In the genomic region with DNA sequence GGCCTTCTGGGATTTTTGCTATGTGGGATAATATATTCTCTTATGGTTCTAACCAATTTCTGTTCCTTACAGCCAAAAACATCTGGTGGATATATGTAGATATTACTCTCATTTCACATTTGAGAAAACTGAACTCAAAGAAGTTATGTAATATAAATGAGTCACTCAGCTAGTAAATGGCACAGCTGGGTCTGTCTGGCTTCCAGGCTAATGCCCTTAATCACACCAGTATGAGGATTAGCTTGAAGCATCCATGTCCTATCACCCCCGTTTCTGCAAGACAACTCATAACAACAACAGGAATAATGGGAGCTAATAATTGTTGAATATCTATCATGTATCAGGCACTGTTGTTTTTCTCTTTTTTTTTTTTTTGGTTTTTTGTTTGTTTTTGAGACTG, we compare ENCODE assay signal across 17 cellular contexts. TPM values are rescaled to one million over a fixed set of nuclear protein-coding genes. Genes with fewer than 3 reads are reported as not detected.
DNase-seq lines count a peak whose midpoint lies in the region; ATAC-seq, FAIRE-seq and TF ChIP-seq lines count a peak whose summit lies in the region.
"Had no signal": no experiment of that assay in that cellular context is flagged by ENCODE, and none has a peak within 500 bp of the region (broad histone marks: within the 10 kb centered on the region; RNA-seq: fewer than 3 reads in every experiment).

No MANE protein-coding gene starts in this region.

- no peak overlapping the region for H3K4me3 ChIP-seq in A549
- H3K4me3 ChIP-seq in H7 (ENCODE audit: insufficient read depth, low read depth, low read length): no peak overlapping the region
- H3K4me3 ChIP-seq in neural progenitor cell: no peak overlapping the region
- H3K4me3 ChIP-seq: body of pancreas, pancreas, thoracic aorta had no signal

- H3K36me3 ChIP-seq in H7 (replicated peaks; ENCODE audit: control insufficient read depth, insufficient read depth, low read length): no peaks in the 10 kb centered on the region
- H3K36me3 ChIP-seq in neural progenitor cell: no peaks in the 10 kb centered on the region
- H3K36me3 ChIP-seq: pancreas, thoracic aorta had no signal

- no peak for DNase-seq in A549 (ENCODE audit: low read depth in 1 of 2, low spot score in 1 of 2)
- DNase-seq in H7: peak; percentile 5
- DNase-seq in RPMI7951 (ENCODE audit: low read depth): peak; percentile 51
- DNase-seq in fibroblast of gingiva (ENCODE audit: low read depth): peak; percentile 52
- DNase-seq in LoVo (ENCODE audit: low spot score): no peak
- DNase-seq in activated effector memory CD4-positive, alpha-beta T cell treated with anti-CD3 and anti-CD28 coated beads, Interleukin-2, amount 50 U/mL, for 16 hours: no peak
- DNase-seq in neural progenitor cell (ENCODE audit: low spot score): no peak
- DNase-seq: activated CD4-positive, alpha-beta memory T cell treated with anti-CD3 and anti-CD28 coated beads, Interleukin-2, amount 10 ng/mL, durations not matched to agents 7 days and 5 days; body of pancreas; midbrain; NCI-H1694; pancreas; SHP77 had no signal

- H3K4me1 Mint-ChIP-seq in neural progenitor cell: peaks cover 2% of the 10 kb centered on the region

- no peaks in the 10 kb centered on the region for H3K9me3 Mint-ChIP-seq in neural progenitor cell
- H3K9me3 Mint-ChIP-seq: activated CD4-positive, alpha-beta memory T cell treated with anti-CD3 and anti-CD28 coated beads, Interleukin-2, amount 10 ng/mL, durations not matched to agents 7 days and 5 days; IgD-negative memory B cell had no signal

- H3K27ac Mint-ChIP-seq in neural progenitor cell: no peak overlapping the region
- H3K27ac Mint-ChIP-seq: activated CD4-positive, alpha-beta memory T cell treated with anti-CD3 and anti-CD28 coated beads, Interleukin-2, amount 10 ng/mL, durations not matched to agents 7 days and 5 days; IgD-negative memory B cell had no signal

- H3K4me3 Mint-ChIP-seq in neural progenitor cell: no peak overlapping the region
- H3K4me3 Mint-ChIP-seq: activated CD4-positive, alpha-beta memory T cell treated with anti-CD3 and anti-CD28 coated beads, Interleukin-2, amount 10 ng/mL, durations not matched to agents 7 days and 5 days; IgD-negative memory B cell had no signal

- no peak overlapping the region for H2AFZ ChIP-seq in neural progenitor cell (replicated peaks)

- TF ChIP-seq CTCF in A549 (IDR thresholded peaks at IDR 0.05) (no peak), neural progenitor cell (IDR thresholded peaks at IDR 0.05) (no peak)

- no peak for TF ChIP-seq EP300 in A549 (IDR thresholded peaks at IDR 0.05)

- H3K4me1 ChIP-seq in A549: peaks cover 3% of the 10 kb centered on the region; the same call in 1 of the 3 replicates
- no peaks in the 10 kb centered on the region for H3K4me1 ChIP-seq in neural progenitor cell
- H3K4me1 ChIP-seq: body of pancreas, pancreas had no signal

- no peaks in the 10 kb centered on the region for H4K20me1 ChIP-seq in neural progenitor cell (ENCODE audit: low read depth)

- no peaks in the 10 kb centered on the region for H3F3A ChIP-seq in neural progenitor cell (ENCODE audit: low read depth)

- POLR2A ChIA-PET in A549 (lab: Yijun Ruan, JAX): no interaction called here

- WGBS in A549 (ENCODE audit: missing lambda C conversion rate): 36% methylated on average over 1 of the region's 1 CpG

- H3K27me3 ChIP-seq in H7 (ENCODE audit: control insufficient read depth, insufficient read depth, low read length) (no peaks in the 10 kb centered on the region), neural progenitor cell (no peaks in the 10 kb centered on the region)
- H3K27me3 ChIP-seq: body of pancreas, pancreas had no signal

- no peak overlapping the region for H3K9ac ChIP-seq in neural progenitor cell

- H3K79me2 ChIP-seq in neural progenitor cell (ENCODE audit: low read depth): no peaks in the 10 kb centered on the region

- peak; percentile 46 to 68; a peak in 2 of 6 replicates for ATAC-seq in A549
- no peak for ATAC-seq in HG03432 (IDR thresholded peaks at IDR 0.05; ENCODE audit: unreplicated experiment)
- ATAC-seq: body of pancreas, pancreas had no signal

- H3K9me3 ChIP-seq in A549: no peaks in the 10 kb centered on the region
- H3K9me3 ChIP-seq in neural progenitor cell (ENCODE audit: low read depth): no peaks in the 10 kb centered on the region
- H3K9me3 ChIP-seq: body of pancreas, pancreas, thoracic aorta had no signal

- peaks cover 11% of the 10 kb centered on the region for H3K27me3 Mint-ChIP-seq in neural progenitor cell (ENCODE audit: insufficient read depth, low read depth)
- H3K27me3 Mint-ChIP-seq: activated CD4-positive, alpha-beta memory T cell treated with anti-CD3 and anti-CD28 coated beads, Interleukin-2, amount 10 ng/mL, durations not matched to agents 7 days and 5 days; IgD-negative memory B cell had no signal

- H3K27ac ChIP-seq in A549 (no peak overlapping the region), neural progenitor cell (no peak overlapping the region)
- H3K27ac ChIP-seq: body of pancreas, pancreas, thoracic aorta had no signal

- CTCF ChIA-PET in A549 (lab: Yijun Ruan, JAX): interaction anchor here (0.6 to 9.3 kb wide), 4 partner anchors 10 to 738 kb away, joined by 3 to 73 read pairs (median 4); no protein-coding TSS in a partner anchor

- H3K36me3 Mint-ChIP-seq in neural progenitor cell: no peaks in the 10 kb centered on the region
- H3K36me3 Mint-ChIP-seq: IgD-negative memory B cell had no signal

- H3K4me2 ChIP-seq in A549: 0 out of 3 replicates have a peak overlapping the region, but pooled peaks have one; percentile 5
- no peak overlapping the region for H3K4me2 ChIP-seq in neural progenitor cell

- FAIRE-seq in A549 (lab: Jason Lieb, UNC): no peak
- FAIRE-seq: islet of Langerhans, pancreas had no signal

- no peak for TF ChIP-seq RAD21 in A549 (conservative IDR thresholded peaks at IDR 0.05 in 1 of 2, IDR thresholded peaks at IDR 0.05 in 1 of 2)

- no peak for TF ChIP-seq POLR2A in A549 (IDR thresholded peaks at IDR 0.05; ENCODE audit: low read length)

TF ChIP-seq in A549, 52 proteins besides CTCF, POLR2A, EP300 and RAD21:
- TF ChIP-seq CBX2 (IDR thresholded peaks at IDR 0.05; ENCODE audit: borderline replicate concordance, low read depth): no peak
- TF ChIP-seq SREBF2 (IDR thresholded peaks at IDR 0.05): no peak
- no peak for TF ChIP-seq ATOH8 (CRISPR knock-in tag; IDR thresholded peaks at IDR 0.05; ENCODE audit: low read depth)
- no peak for TF ChIP-seq MAFK (IDR thresholded peaks at IDR 0.05; ENCODE audit: partially characterized antibody)
- TF ChIP-seq EHMT2 (IDR thresholded peaks at IDR 0.05; ENCODE audit: low read depth): no peak
- TF ChIP-seq TFCP2L1 (CRISPR knock-in tag; IDR thresholded peaks at IDR 0.05): no peak
- TF ChIP-seq HOXB13 (CRISPR knock-in tag; IDR thresholded peaks at IDR 0.05; ENCODE audit: low read depth): no peak
- no peak for TF ChIP-seq FOSL2 (IDR thresholded peaks at IDR 0.05)
- TF ChIP-seq FOSL2 (CRISPR knock-in tag; IDR thresholded peaks at IDR 0.05): peak; percentile 47

RNA-seq across cellular contexts. Expression of gene USP7, which starts 34.4 kb away (rescaled TPM):
- polyA plus RNA-seq in A549 (2011; rRNA removed) (39.6 and 78.6 TPM in 2 replicates), A549 (2017; fragmentation: RNase III; extraction: RNeasy Plus Mini Kit Qiagen cat#74134 plus additional on column Dnase treatment) (65.7 to 66.6 TPM (median 65.9 TPM) in 3 replicates)
- polyA plus RNA-seq in A549 (2012; cell fraction: cytosol; rRNA removed): 9.1 and 9.3 TPM in 2 replicates
- 12.8 and 27.0 TPM in 2 replicates for polyA plus RNA-seq in A549 (2012; cell fraction: nucleus; rRNA removed)
- polyA minus RNA-seq in A549 (2011; rRNA and poly(A)+ RNA removed): 122 and 194 TPM in 2 replicates
- total RNA-seq in H7 (2014; rRNA removed; shearing (Covaris generic)): 63.6 and 80.7 TPM in 2 replicates
- 25.1 and 46.9 TPM in 2 replicates for total RNA-seq in RPMI7951 (2014; rRNA removed; shearing (Covaris generic))
- 76.3 and 90.3 TPM in 2 replicates for total RNA-seq in neural progenitor cell (ENCODE audit: low replicate concordance)

Comparison
In these comparisons a context has a peak if more than half of its experiments do, and no peak if none do; other contexts are left out.
1. DNase-seq: peak in H7 (single experiment), RPMI7951 (single experiment) and fibroblast of gingiva (single experiment); none in A549 (0 of 2), LoVo (single experiment), activated effector memory CD4-positive, alpha-beta T cell treated with anti-CD3 and anti-CD28 coated beads, Interleukin-2, amount 50 U/mL, for 16 hours (single experiment) and neural progenitor cell (single experiment).